In the genomic region with DNA sequence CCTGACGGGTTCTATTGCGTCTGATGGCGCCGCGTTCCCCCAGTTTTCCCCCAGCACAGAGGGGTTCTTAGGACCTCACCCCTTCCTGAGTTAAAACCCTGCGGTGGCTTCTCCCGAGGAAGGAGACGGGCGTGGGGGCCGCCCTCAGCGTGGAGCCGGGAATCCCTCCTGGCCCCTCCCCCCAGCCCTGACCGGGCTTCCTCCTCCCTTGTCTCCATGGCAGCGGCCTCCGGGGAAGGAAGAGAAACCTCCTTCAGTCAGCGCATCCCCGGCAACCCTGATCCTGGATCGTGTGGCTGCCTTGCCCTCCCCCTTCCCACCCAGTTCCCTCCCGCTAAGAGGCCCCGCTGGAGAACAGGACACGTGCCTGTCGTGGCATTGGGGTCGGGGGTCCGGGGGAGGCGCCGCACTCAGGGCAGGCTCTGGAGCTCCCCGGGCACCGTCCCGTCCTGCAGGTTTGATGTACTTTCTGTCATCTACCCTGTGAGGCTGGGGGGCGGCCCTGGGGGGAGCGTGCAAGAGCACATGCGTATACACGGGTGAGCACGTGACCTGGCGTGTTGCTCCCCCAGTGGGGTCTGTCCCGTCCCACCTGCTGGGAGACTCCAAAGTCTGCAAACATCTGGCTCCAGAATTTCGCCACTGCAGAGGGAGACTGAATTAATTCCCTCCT, we compare ENCODE assay signal across 8 cellular contexts. TPM values are rescaled to one million over a fixed set of nuclear protein-coding genes. Genes with fewer than 3 reads are reported as not detected.
DNase-seq lines count a peak whose midpoint lies in the region; ATAC-seq and TF ChIP-seq lines count a peak whose summit lies in the region.

No MANE protein-coding gene starts in this region.

- no peaks in the 10 kb centered on the region for H3K9me3 ChIP-seq in left lung

- H3K4me1 ChIP-seq in left lung: peaks cover 13 to 16% of the 10 kb centered on the region in 2 donors

- TF ChIP-seq CTCF in astrocyte of the spinal cord (IDR thresholded peaks at IDR 0.05; ENCODE audit: low read depth, low read length) (no peak), left lung (IDR thresholded peaks at IDR 0.05) (no peak)

- H3K27ac ChIP-seq in left lung: no peak overlapping the region

- intact Hi-C loops in Right ventricle myocardium inferior (cut with DNase I) (no loop called here), cardiac septum (cut with DNase I) (no loop called here), left lung (cut with DNase I) (no loop called here)

- H3K4me3 ChIP-seq in astrocyte of the spinal cord (ENCODE audit: low read depth, low read length): no peak overlapping the region
- H3K4me3 ChIP-seq in left lung: no peak overlapping the region

- peaks cover 0 to 63% of the 10 kb centered on the region in 2 donors for H3K27me3 ChIP-seq in left lung

- DNase-seq in Right ventricle myocardium inferior (ENCODE audit: missing footprints): no peak
- DNase-seq in cardiac septum (ENCODE audit: low spot score): no peak
- peak; percentile 54 for DNase-seq in astrocyte of the spinal cord (ENCODE audit: low read depth, low spot score)
- peak in 1 of 2 donors; percentile 42 for DNase-seq in left lung
- DNase-seq in activated CD4-positive, alpha-beta T cell treated with anti-CD3 and anti-CD28 coated beads, Interleukin-2, amount 50 U/mL, for 48 hours: no peak
- no peak for DNase-seq in SKM-1 treated with dmso at 0.1 percent for 144 hours (lab: John Stamatoyannopoulos, UW; ENCODE audit: unreplicated experiment)

- in situ Hi-C loops in astrocyte of the spinal cord (cut with HindIII; ENCODE audit: low sequenced_read_pairs): no loop called here

- peak; percentile 18 for ATAC-seq in Right ventricle myocardium inferior
- peak; percentile 30 for ATAC-seq in left lung
- ATAC-seq in HG03354 (IDR thresholded peaks at IDR 0.05; ENCODE audit: poor library complexity, severe bottlenecking, unreplicated experiment): no peak
- no peak for ATAC-seq in GM21515 (IDR thresholded peaks at IDR 0.05; ENCODE audit: unreplicated experiment)

- no peaks in the 10 kb centered on the region for H3K36me3 ChIP-seq in left lung

RNA-seq across cellular contexts. Expression of a gene that starts 30.5 kb away (rescaled TPM):
- total RNA-seq in Right ventricle myocardium inferior (6.0 TPM), cardiac septum (4.7 TPM), left lung (10 to 100 TPM in 1 of 2 donors, 1 to 10 TPM in 1; 7.0 to 14.0 TPM)

RNA-seq across cellular contexts. Expression of a gene that starts 41.7 kb away (rescaled TPM):
- total RNA-seq in Right ventricle myocardium inferior (0.30 TPM), cardiac septum (not detected), left lung (under 1 TPM in 1 of 2 donors, not detected in 1; 0.34 TPM)

RNA-seq across cellular contexts. Expression of a gene that starts 46.6 kb away (rescaled TPM):
- total RNA-seq in Right ventricle myocardium inferior (10.0 TPM), cardiac septum (5.5 TPM), left lung (10 to 100 TPM in 1 of 2 donors, 1 to 10 TPM in 1; 3.0 to 55.5 TPM)

RNA-seq across cellular contexts. Expression of a gene that starts 57.1 kb away (rescaled TPM):
- total RNA-seq in Right ventricle myocardium inferior (9.4 TPM), cardiac septum (4.1 TPM), left lung (10 to 100 TPM; 35.1 to 51.0 TPM)

Comparison
In these comparisons a context has a peak if more than half of its experiments do, and no peak if none do; other contexts are left out.
1. ATAC-seq: peak in Right ventricle myocardium inferior (single experiment) and left lung (single experiment); none in HG03354 (single experiment) and GM21515 (single experiment).